1 cellular context compared by ENCODE assay signal in genomic region chr19:1503089-1503924, GRCh38.
TF ChIP-seq lines count a peak whose summit lies in the region.

No MANE protein-coding gene starts in this region.

TF ChIP-seq in WTC11, 78 proteins besides CTCF, POLR2A, EP300 and RAD21 (continued from another document):
- TF ChIP-seq ARID4B (CRISPR knock-in tag; IDR thresholded peaks at IDR 0.05; ENCODE audit: borderline replicate concordance) = 0 out of 2 replicates have a peak, but pooled peaks have one; percentile 61
- no peak for TF ChIP-seq ETV6 (CRISPR knock-in tag; IDR thresholded peaks at IDR 0.05)
